In the genomic region with DNA sequence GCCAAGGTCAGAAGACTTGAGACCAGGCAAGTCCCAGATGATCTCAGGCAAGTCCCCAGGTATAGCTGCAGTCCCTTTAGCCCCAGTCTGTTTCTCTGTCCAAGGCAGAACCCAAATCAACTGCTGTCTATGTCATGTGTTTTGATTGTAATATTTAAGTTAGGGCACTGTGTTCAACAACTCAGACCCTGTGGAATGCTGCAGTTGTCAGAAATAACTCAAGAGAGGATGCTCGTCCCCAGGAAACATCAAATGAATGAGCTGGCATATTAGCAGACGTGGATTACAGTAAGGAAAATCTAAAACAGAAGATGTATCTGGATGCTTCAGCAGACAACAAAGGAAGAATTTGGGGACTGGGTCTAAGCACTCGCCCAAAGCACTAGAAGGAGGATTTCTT, we compare ENCODE assay signal across 1 cellular context.
TF ChIP-seq lines count a peak whose summit lies in the region.

No MANE protein-coding gene starts in this region.

TF ChIP-seq in HepG2, 621 proteins besides CTCF, POLR2A, EP300 and RAD21 (continued from another document):
- TF ChIP-seq POLR2AphosphoS2 (IDR thresholded peaks at IDR 0.05; ENCODE audit: low read depth, low read length): no peak
- TF ChIP-seq CREB1 (IDR thresholded peaks at IDR 0.05): no peak
- no peak for TF ChIP-seq CREB1 (CRISPR knock-in tag; IDR thresholded peaks at IDR 0.05)
- TF ChIP-seq, protein P1, sequence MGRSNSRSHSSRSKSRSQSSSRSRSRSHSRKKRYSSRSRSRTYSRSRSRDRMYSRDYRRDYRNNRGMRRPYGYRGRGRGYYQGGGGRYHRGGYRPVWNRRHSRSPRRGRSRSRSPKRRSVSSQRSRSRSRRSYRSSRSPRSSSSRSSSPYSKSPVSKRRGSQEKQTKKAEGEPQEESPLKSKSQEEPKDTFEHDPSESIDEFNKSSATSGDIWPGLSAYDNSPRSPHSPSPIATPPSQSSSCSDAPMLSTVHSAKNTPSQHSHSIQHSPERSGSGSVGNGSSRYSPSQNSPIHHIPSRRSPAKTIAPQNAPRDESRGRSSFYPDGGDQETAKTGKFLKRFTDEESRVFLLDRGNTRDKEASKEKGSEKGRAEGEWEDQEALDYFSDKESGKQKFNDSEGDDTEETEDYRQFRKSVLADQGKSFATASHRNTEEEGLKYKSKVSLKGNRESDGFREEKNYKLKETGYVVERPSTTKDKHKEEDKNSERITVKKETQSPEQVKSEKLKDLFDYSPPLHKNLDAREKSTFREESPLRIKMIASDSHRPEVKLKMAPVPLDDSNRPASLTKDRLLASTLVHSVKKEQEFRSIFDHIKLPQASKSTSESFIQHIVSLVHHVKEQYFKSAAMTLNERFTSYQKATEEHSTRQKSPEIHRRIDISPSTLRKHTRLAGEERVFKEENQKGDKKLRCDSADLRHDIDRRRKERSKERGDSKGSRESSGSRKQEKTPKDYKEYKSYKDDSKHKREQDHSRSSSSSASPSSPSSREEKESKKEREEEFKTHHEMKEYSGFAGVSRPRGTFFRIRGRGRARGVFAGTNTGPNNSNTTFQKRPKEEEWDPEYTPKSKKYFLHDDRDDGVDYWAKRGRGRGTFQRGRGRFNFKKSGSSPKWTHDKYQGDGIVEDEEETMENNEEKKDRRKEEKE (IDR thresholded peaks at IDR 0.05): no peak
- no peak for TF ChIP-seq TRAFD1 (CRISPR knock-in tag; IDR thresholded peaks at IDR 0.05; ENCODE audit: borderline replicate concordance)
- no peak for TF ChIP-seq GABPA (IDR thresholded peaks at IDR 0.05; ENCODE audit: low read depth, low read length)
- TF ChIP-seq GABPA (CRISPR knock-in tag; IDR thresholded peaks at IDR 0.05; ENCODE audit: low read depth): no peak
- no peak for TF ChIP-seq ZNF879 (CRISPR knock-in tag; IDR thresholded peaks at IDR 0.05)
- TF ChIP-seq, protein P2, sequence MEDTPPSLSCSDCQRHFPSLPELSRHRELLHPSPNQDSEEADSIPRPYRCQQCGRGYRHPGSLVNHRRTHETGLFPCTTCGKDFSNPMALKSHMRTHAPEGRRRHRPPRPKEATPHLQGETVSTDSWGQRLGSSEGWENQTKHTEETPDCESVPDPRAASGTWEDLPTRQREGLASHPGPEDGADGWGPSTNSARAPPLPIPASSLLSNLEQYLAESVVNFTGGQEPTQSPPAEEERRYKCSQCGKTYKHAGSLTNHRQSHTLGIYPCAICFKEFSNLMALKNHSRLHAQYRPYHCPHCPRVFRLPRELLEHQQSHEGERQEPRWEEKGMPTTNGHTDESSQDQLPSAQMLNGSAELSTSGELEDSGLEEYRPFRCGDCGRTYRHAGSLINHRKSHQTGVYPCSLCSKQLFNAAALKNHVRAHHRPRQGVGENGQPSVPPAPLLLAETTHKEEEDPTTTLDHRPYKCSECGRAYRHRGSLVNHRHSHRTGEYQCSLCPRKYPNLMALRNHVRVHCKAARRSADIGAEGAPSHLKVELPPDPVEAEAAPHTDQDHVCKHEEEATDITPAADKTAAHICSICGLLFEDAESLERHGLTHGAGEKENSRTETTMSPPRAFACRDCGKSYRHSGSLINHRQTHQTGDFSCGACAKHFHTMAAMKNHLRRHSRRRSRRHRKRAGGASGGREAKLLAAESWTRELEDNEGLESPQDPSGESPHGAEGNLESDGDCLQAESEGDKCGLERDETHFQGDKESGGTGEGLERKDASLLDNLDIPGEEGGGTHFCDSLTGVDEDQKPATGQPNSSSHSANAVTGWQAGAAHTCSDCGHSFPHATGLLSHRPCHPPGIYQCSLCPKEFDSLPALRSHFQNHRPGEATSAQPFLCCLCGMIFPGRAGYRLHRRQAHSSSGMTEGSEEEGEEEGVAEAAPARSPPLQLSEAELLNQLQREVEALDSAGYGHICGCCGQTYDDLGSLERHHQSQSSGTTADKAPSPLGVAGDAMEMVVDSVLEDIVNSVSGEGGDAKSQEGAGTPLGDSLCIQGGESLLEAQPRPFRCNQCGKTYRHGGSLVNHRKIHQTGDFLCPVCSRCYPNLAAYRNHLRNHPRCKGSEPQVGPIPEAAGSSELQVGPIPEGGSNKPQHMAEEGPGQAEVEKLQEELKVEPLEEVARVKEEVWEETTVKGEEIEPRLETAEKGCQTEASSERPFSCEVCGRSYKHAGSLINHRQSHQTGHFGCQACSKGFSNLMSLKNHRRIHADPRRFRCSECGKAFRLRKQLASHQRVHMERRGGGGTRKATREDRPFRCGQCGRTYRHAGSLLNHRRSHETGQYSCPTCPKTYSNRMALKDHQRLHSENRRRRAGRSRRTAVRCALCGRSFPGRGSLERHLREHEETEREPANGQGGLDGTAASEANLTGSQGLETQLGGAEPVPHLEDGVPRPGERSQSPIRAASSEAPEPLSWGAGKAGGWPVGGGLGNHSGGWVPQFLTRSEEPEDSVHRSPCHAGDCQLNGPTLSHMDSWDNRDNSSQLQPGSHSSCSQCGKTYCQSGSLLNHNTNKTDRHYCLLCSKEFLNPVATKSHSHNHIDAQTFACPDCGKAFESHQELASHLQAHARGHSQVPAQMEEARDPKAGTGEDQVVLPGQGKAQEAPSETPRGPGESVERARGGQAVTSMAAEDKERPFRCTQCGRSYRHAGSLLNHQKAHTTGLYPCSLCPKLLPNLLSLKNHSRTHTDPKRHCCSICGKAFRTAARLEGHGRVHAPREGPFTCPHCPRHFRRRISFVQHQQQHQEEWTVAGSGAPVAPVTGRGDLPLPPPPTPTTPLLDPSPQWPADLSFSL (CRISPR knock-in tag; IDR thresholded peaks at IDR 0.05): no peak
- no peak for TF ChIP-seq ZBTB21 (CRISPR knock-in tag; IDR thresholded peaks at IDR 0.05)
- TF ChIP-seq, protein P3, sequence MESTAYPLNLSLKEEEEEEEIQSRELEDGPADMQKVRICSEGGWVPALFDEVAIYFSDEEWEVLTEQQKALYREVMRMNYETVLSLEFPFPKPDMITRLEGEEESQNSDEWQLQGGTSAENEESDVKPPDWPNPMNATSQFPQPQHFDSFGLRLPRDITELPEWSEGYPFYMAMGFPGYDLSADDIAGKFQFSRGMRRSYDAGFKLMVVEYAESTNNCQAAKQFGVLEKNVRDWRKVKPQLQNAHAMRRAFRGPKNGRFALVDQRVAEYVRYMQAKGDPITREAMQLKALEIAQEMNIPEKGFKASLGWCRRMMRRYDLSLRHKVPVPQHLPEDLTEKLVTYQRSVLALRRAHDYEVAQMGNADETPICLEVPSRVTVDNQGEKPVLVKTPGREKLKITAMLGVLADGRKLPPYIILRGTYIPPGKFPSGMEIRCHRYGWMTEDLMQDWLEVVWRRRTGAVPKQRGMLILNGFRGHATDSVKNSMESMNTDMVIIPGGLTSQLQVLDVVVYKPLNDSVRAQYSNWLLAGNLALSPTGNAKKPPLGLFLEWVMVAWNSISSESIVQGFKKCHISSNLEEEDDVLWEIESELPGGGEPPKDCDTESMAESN (CRISPR knock-in tag; conservative IDR thresholded peaks at IDR 0.05): no peak
